Comparison of ENCODE assay signal across 22 cellular contexts in genomic region chr3:4392992-4393391, GRCh38.
"Had no signal": no experiment of that assay in that cellular context is flagged by ENCODE, and none has a peak within 500 bp of the region (broad histone marks: within the 10 kb centered on the region; RNA-seq: fewer than 3 reads in every experiment).

No MANE protein-coding gene starts in this region.

- H3K27ac ChIP-seq: heart right ventricle, left lung, lower lobe of right lung, tibial nerve had no signal

- ATAC-seq: activated T-helper 17 cell treated with anti-CD3 and anti-CD28 coated beads, Interleukin-2, amount 50 U/mL, for 72 hours; esophagus mucosa; heart right ventricle; left lung; lower lobe of right lung; right cardiac atrium; stimulated activated naive B cell treated with anti-CD40 and anti-IgM and Interleukin-4, amounts not matched to agents 10 μg/mL and 1 μg/mL and 100 μg/mL, for 72 hours had no signal

- H3K27ac Mint-ChIP-seq: activated B cell treated with CpG ODN at 0.5 μM for 24 hours; activated T-helper 17 cell treated with anti-CD3 and anti-CD28 coated beads, Interleukin-2, amount 50 U/mL, for 72 hours; nephron; stimulated activated naive B cell treated with anti-CD40 and anti-IgM and Interleukin-4, amounts not matched to agents 10 μg/mL and 1 μg/mL and 100 μg/mL, for 72 hours; T-helper 2 cell treated with Interferon-gamma antibody and Interleukin-4, amounts not matched to agents 5 μg/mL and 100 μg/mL, for 36 hours had no signal

- H3K9me3 ChIP-seq: left lung, lower lobe of right lung had no signal

- H3K4me3 ChIP-seq: heart right ventricle, left lung, lower lobe of right lung, tibial nerve had no signal

- H3K4me3 Mint-ChIP-seq: activated B cell treated with CpG ODN at 0.5 μM for 24 hours; activated T-helper 17 cell treated with anti-CD3 and anti-CD28 coated beads, Interleukin-2, amount 50 U/mL, for 72 hours; nephron; stimulated activated naive B cell treated with anti-CD40 and anti-IgM and Interleukin-4, amounts not matched to agents 10 μg/mL and 1 μg/mL and 100 μg/mL, for 72 hours had no signal

- H3K9me3 Mint-ChIP-seq: activated B cell treated with CpG ODN at 0.5 μM for 24 hours, nephron had no signal

- H3K27me3 ChIP-seq: brain microvascular endothelial cell, heart right ventricle, left lung, tibial nerve had no signal

- H3K36me3 ChIP-seq: brain microvascular endothelial cell had no signal

- H3K4me1 Mint-ChIP-seq: activated B cell treated with CpG ODN at 0.5 μM for 24 hours had no signal

- DNase-seq: activated B cell treated with CpG ODN at 0.5 μM for 24 hours; activated CD4-positive, alpha-beta T cell treated with anti-CD3 and anti-CD28 coated beads, Interleukin-2, amount 50 U/mL, for 1 hour; activated gamma-delta T cell treated with Interleukin-2 at 50 U/mL for 16 hours; activated naive CD4-positive, alpha-beta T cell treated with anti-CD3 and anti-CD28 coated beads, Interleukin-2, amount 50 U/mL, for 16 hours; activated T-cell treated with anti-CD3 and anti-CD28 coated beads, Interleukin-2, amount 50 U/mL, for 1 hour; amniotic stem cell; brain microvascular endothelial cell; foreskin melanocyte; heart right ventricle; left lung; lower lobe of right lung; mesendoderm; posterior cingulate gyrus; right cardiac atrium; stimulated activated CD4-positive, alpha-beta T cell treated with anti-CD3 and anti-CD28 coated beads, Interleukin-15, amount 100 ng/mL, for 24 hours; stimulated activated CD4-positive, alpha-beta T cell treated with anti-CD3 and anti-CD28 coated beads, Interleukin-2, amount 100 ng/mL, for 24 hours; stimulated activated naive B cell treated with anti-CD40 and anti-IgM and Interleukin-4, amounts not matched to agents 10 μg/mL and 1 μg/mL and 100 μg/mL, for 72 hours had no signal

- H3K27me3 Mint-ChIP-seq: activated B cell treated with CpG ODN at 0.5 μM for 24 hours; activated T-helper 17 cell treated with anti-CD3 and anti-CD28 coated beads, Interleukin-2, amount 50 U/mL, for 72 hours; stimulated activated naive B cell treated with anti-CD40 and anti-IgM and Interleukin-4, amounts not matched to agents 10 μg/mL and 1 μg/mL and 100 μg/mL, for 72 hours had no signal

- H3K4me1 ChIP-seq: lower lobe of right lung had no signal
